Comparison of ENCODE assay signal across 1 cellular context in genomic region chr10:3943695-3944257, GRCh38.
TF ChIP-seq lines count a peak whose summit lies in the region.

No MANE protein-coding gene starts in this region.

TF ChIP-seq in GM12878, 131 proteins besides CTCF, POLR2A, EP300 and RAD21 (continued from another document):
- TF ChIP-seq CEBPZ (IDR thresholded peaks at IDR 0.05; ENCODE audit: low read depth, low read length) (no peak), ZSCAN29 (IDR thresholded peaks at IDR 0.05) (no peak), MTA3 (IDR thresholded peaks at IDR 0.05; ENCODE audit: borderline replicate concordance, low read length) (no peak), BRCA1 (IDR thresholded peaks at IDR 0.05; ENCODE audit: low read depth, low read length) (no peak), SMAD1 (IDR thresholded peaks at IDR 0.05; ENCODE audit: low read depth, partially characterized antibody) (no peak)
TF ChIP-seq in GM12878: peak in this region for 0.
